ENCODE assay signal across 8 cellular contexts in genomic region chr1:10398278-10398733, GRCh38. TPM values are rescaled to one million over a fixed set of nuclear protein-coding genes. Genes with fewer than 3 reads are reported as not detected.
A peak's percentile ranks its signal among the peaks of the same experiment; 100 is the strongest.
DNase-seq lines count a peak whose midpoint lies in the region; ATAC-seq and TF ChIP-seq lines count a peak whose summit lies in the region.

No MANE protein-coding gene starts in this region.

- peak overlapping the region; percentile 94 for H2BK12ac ChIP-seq in neuronal stem cell (ENCODE audit: low read length)

- H3K27me3 ChIP-seq in DOHH2 (ENCODE audit: control insufficient read depth, low read length) (no peaks in the 10 kb centered on the region), neuronal stem cell (ENCODE audit: control insufficient read depth in 3 of 3, insufficient read depth in 3 of 3, low read depth in 1 of 3, low read length in 3 of 3) (no peaks in the 10 kb centered on the region)

- no peaks in the 10 kb centered on the region for H3F3A ChIP-seq in DOHH2 (ENCODE audit: control insufficient read depth, insufficient read depth)

- H3K14ac ChIP-seq in neuronal stem cell (ENCODE audit: low read length), result peak overlapping the region; percentile 99

- H3K4ac ChIP-seq in neuronal stem cell (ENCODE audit: low read length), result no peak overlapping the region

- no peak overlapping the region for H2AK5ac ChIP-seq in neuronal stem cell (ENCODE audit: low read depth, low read length)

- H3K9me2 ChIP-seq in DOHH2 (replicated peaks; ENCODE audit: control insufficient read depth, low read length), result no peaks in the 10 kb centered on the region

- peak overlapping the region; percentile 82 for H4K8ac ChIP-seq in neuronal stem cell (ENCODE audit: low read depth, low read length)

- peak overlapping the region; percentile 98 for H3K9ac ChIP-seq in neuronal stem cell (ENCODE audit: low read depth, low read length, poor library complexity)

- H3K4me3 ChIP-seq in DOHH2 (ENCODE audit: low read length) (peak overlapping the region; percentile 97), coronary artery (peak overlapping the region; percentile 84), neuronal stem cell (ENCODE audit: low read length in 2 of 2) (peak overlapping the region; percentile 73 to 95)

- peak overlapping the region; percentile 100 for H3K23ac ChIP-seq in neuronal stem cell (ENCODE audit: low read depth, low read length, poor library complexity)

- H3K27ac ChIP-seq in DOHH2 (ENCODE audit: low read depth, low read length) (peak overlapping the region; percentile 20), coronary artery (peak overlapping the region; percentile 31 to 95), neuronal stem cell (replicated peaks; ENCODE audit: low read length) (peak overlapping the region; percentile 92)

- H2AFZ ChIP-seq in neuronal stem cell (ENCODE audit: low read length), result peak overlapping the region; percentile 92

- DNase-seq in LHCN-M2 (ENCODE audit: low read depth) (peak; percentile 10), coronary artery (ENCODE audit: low spot score) (no peak), neuronal stem cell (ENCODE audit: low spot score) (no peak), T1000 (lab: John Stamatoyannopoulos, UW) (no peak), glomerular visceral epithelial cell (ENCODE audit: extremely low spot score) (no peak)

- 0 out of 2 replicates have a peak, but pooled peaks cover 8% of the 10 kb centered on the region for H4K20me1 ChIP-seq in DOHH2 (ENCODE audit: control insufficient read depth, insufficient read depth, low read depth, low read length)

- no peak overlapping the region for H2BK120ac ChIP-seq in neuronal stem cell (ENCODE audit: low read depth, low read length)

- no CpG with 5 or more reads among the region's 34 CpGs for WGBS in neuronal stem cell (ENCODE audit: extremely low coverage in 2 of 2, insufficient read length in 2 of 2, insufficient replicate concordance in 1 of 2), 2 donors

- TF ChIP-seq CTCF in DOHH2 (IDR thresholded peaks at IDR 0.05; ENCODE audit: low read depth, low read length, poor library complexity, severe bottlenecking) (no peak), coronary artery (IDR thresholded peaks at IDR 0.05) (no peak)

- H3K79me1 ChIP-seq in neuronal stem cell (ENCODE audit: low read depth, low read length), result peaks cover 5% of the 10 kb centered on the region

- H4K91ac ChIP-seq in neuronal stem cell (ENCODE audit: low read depth, low read length, poor library complexity), result no peak overlapping the region

- peaks cover 31% of the 10 kb centered on the region for H3K79me2 ChIP-seq in DOHH2 (ENCODE audit: control insufficient read depth, low read length)

- H3K36me3 ChIP-seq in DOHH2 (ENCODE audit: control insufficient read depth, low read length) (peaks cover 36% of the 10 kb centered on the region), neuronal stem cell (replicated peaks in 1 of 2; ENCODE audit: control insufficient read depth in 2 of 2, insufficient read depth in 2 of 2, low read length in 2 of 2) (peaks cover 7 to 32% of the 10 kb centered on the region in 2 donors)

- H2BK5ac ChIP-seq in neuronal stem cell (ENCODE audit: low read length), result peak overlapping the region; percentile 75

- H3K4me1 ChIP-seq in DOHH2 (ENCODE audit: control insufficient read depth, low read length) (peaks cover 20% of the 10 kb centered on the region), neuronal stem cell (ENCODE audit: control insufficient read depth in 2 of 2, insufficient read depth in 1 of 2, low read depth in 1 of 2, low read length in 2 of 2) (peaks cover 2 to 6% of the 10 kb centered on the region in 2 donors)

- H2BK15ac ChIP-seq in neuronal stem cell (ENCODE audit: low read length), result peak overlapping the region; percentile 99

- H3K9me3 ChIP-seq in DOHH2 (ENCODE audit: control insufficient read depth, insufficient read depth, low read length), result no peaks in the 10 kb centered on the region; the same call in 1 of the 2 replicates
- H3K9me3 ChIP-seq in neuronal stem cell (replicated peaks in 1 of 2; ENCODE audit: control insufficient read depth in 2 of 2, insufficient read depth in 1 of 2, low read depth in 1 of 2, low read length in 2 of 2), result peaks cover 0 to 16% of the 10 kb centered on the region in 2 donors

- no peak for ATAC-seq in GM21390 (IDR thresholded peaks at IDR 0.05; ENCODE audit: unreplicated experiment)
- no peak for ATAC-seq in GM19328 (IDR thresholded peaks at IDR 0.05; ENCODE audit: unreplicated experiment)

- peak overlapping the region; percentile 99 for H3K18ac ChIP-seq in neuronal stem cell (ENCODE audit: low read length)

- H3K4me2 ChIP-seq in DOHH2 (ENCODE audit: low read length) (peak overlapping the region; percentile 98), neuronal stem cell (ENCODE audit: insufficient read depth, low read length, poor library complexity, severe bottlenecking) (peak overlapping the region; percentile 94)

RNA-seq across cellular contexts. Expression of gene PGD, which starts 0.6 kb away (rescaled TPM):
- total RNA-seq in LHCN-M2 (2014; rRNA removed), result 189 and 221 TPM in 2 replicates
- polyA plus RNA-seq in LHCN-M2 (2012), result 253 TPM
- 253 TPM for polyA plus RNA-seq in neuronal stem cell (2013, experiment 1 of 2)
- 255 TPM for polyA plus RNA-seq in neuronal stem cell (2013, experiment 2 of 2)

RNA-seq across cellular contexts. Expression of gene CENPS, which starts 31.9 kb away (rescaled TPM):
- 10.0 and 14.5 TPM in 2 replicates for total RNA-seq in LHCN-M2 (2014; rRNA removed)
- 21.3 TPM for polyA plus RNA-seq in LHCN-M2 (2012)
- polyA plus RNA-seq in neuronal stem cell (2013, experiment 1 of 2), result 25.9 TPM
- 26.8 TPM for polyA plus RNA-seq in neuronal stem cell (2013, experiment 2 of 2)

RNA-seq across cellular contexts. Expression of gene CORT, which starts 51.5 kb away (rescaled TPM):
- not detected in 2 replicates for total RNA-seq in LHCN-M2 (2014; rRNA removed)
- 0.55 TPM for polyA plus RNA-seq in LHCN-M2 (2012)
- polyA plus RNA-seq in neuronal stem cell (2013, experiment 1 of 2), result 2.8 TPM
- 2.8 TPM for polyA plus RNA-seq in neuronal stem cell (2013, experiment 2 of 2)

Comparison
In these comparisons a context has a peak if more than half of its experiments do, and no peak if none do; other contexts are left out.
1. H3K27ac ChIP-seq: peak in every context shown above with its lines; median percentile 92 in neuronal stem cell; 63 in coronary artery; 20 in DOHH2.